ENCODE assay signal across 31 cellular contexts in genomic region chr22:36931446-36931845, GRCh38. TPM values are rescaled to one million over a fixed set of nuclear protein-coding genes. Genes with fewer than 3 reads are reported as not detected.
"Had no signal": no experiment of that assay in that cellular context is flagged by ENCODE, and none has a peak within 500 bp of the region (broad histone marks: within the 10 kb centered on the region; RNA-seq: fewer than 3 reads in every experiment).

No MANE protein-coding gene starts in this region.

- H3K4me3 Mint-ChIP-seq: activated CD4-positive, alpha-beta T cell treated with anti-CD3 and anti-CD28 coated beads for 36 hours; activated CD4-positive, alpha-beta T cell treated with anti-CD3 and anti-CD28 coated beads, Interleukin-2, amount 10 ng/mL, durations not matched to agents 7 days and 5 days; activated CD8-positive, alpha-beta T cell treated with anti-CD3 and anti-CD28 coated beads, Interleukin-2, amount 10 ng/mL, durations not matched to agents 7 days and 5 days; activated naive CD4-positive, alpha-beta T cell treated with anti-CD3 and anti-CD28 coated beads for 36 hours; activated T-cell treated with anti-CD3 and anti-CD28 coated beads, Interleukin-2, amount 50 U/mL, for 24 hours had no signal

- ATAC-seq: activated CD4-positive, alpha-beta T cell treated with anti-CD3 and anti-CD28 coated beads for 36 hours; activated CD8-positive, alpha-beta T cell treated with anti-CD3 and anti-CD28 coated beads, Interleukin-2, amount 10 ng/mL, durations not matched to agents 7 days and 5 days; activated naive CD4-positive, alpha-beta T cell treated with anti-CD3 and anti-CD28 coated beads, Interleukin-2, amount 50 U/mL, for 72 hours; body of pancreas; Panc1 had no signal

- H3K27me3 ChIP-seq: adrenal gland, body of pancreas, breast epithelium, MG63 had no signal

- H3K27me3 Mint-ChIP-seq: activated CD4-positive, alpha-beta T cell treated with anti-CD3 and anti-CD28 coated beads for 36 hours; activated CD4-positive, alpha-beta T cell treated with anti-CD3 and anti-CD28 coated beads, Interleukin-2, amount 10 ng/mL, durations not matched to agents 7 days and 5 days had no signal

- DNase-seq: activated CD4-positive, alpha-beta T cell treated with anti-CD3 and anti-CD28 coated beads for 36 hours; activated CD4-positive, alpha-beta T cell treated with anti-CD3 and anti-CD28 coated beads, Interleukin-2, amount 10 ng/mL, durations not matched to agents 7 days and 5 days; activated CD4-positive, alpha-beta T cell treated with anti-CD3 and anti-CD28 coated beads, Interleukin-2, amount 50 U/mL, for 48 hours; activated CD4-positive, CD25-positive, alpha-beta regulatory T cell; activated CD8-positive, alpha-beta T cell treated with anti-CD3 and anti-CD28 coated beads, Interleukin-2, amount 10 ng/mL, durations not matched to agents 7 days and 5 days; activated gamma-delta T cell treated with Interleukin-2 at 50 U/mL for 16 hours; activated naive CD4-positive, alpha-beta T cell treated with anti-CD3 and anti-CD28 coated beads for 36 hours; activated T-cell treated with anti-CD3 and anti-CD28 coated beads, Interleukin-2, amount 50 U/mL, for 24 hours; body of pancreas; Kasumi-1; MG63; NCI-H1048; NCI-H1105 treated with DMSO at 0.1 percent for 48 hours; NCI-H1436; NCI-H1694; NCI-H1930; NCI-H2081 treated with DMSO at 0.1 percent for 48 hours; NCI-H446; NCI-H524; NCI-H69; NCI-H82; SHP77; SJCRH30; T1000; WERI-Rb-1 had no signal

- H3K4me3 ChIP-seq: adrenal gland, body of pancreas, breast epithelium, MG63, SJCRH30, SK-N-MC had no signal

- H3K27ac ChIP-seq: adrenal gland, body of pancreas, breast epithelium, SJCRH30, SK-N-MC, WERI-Rb-1 had no signal

- H3K9me3 ChIP-seq: adrenal gland, body of pancreas, breast epithelium, MG63, SJCRH30 had no signal

- H3K4me1 ChIP-seq: adrenal gland, body of pancreas, breast epithelium, SJCRH30 had no signal

- H3K36me3 Mint-ChIP-seq: activated naive CD4-positive, alpha-beta T cell treated with anti-CD3 and anti-CD28 coated beads, Interleukin-2, amount 50 U/mL, for 72 hours had no signal

- H3K36me3 ChIP-seq: adrenal gland, breast epithelium, MG63, SJCRH30, WERI-Rb-1 had no signal

- H3K4me1 Mint-ChIP-seq: activated CD4-positive, alpha-beta T cell treated with anti-CD3 and anti-CD28 coated beads for 36 hours had no signal

- H3K27ac Mint-ChIP-seq: activated CD4-positive, alpha-beta T cell treated with anti-CD3 and anti-CD28 coated beads for 36 hours; activated CD4-positive, alpha-beta T cell treated with anti-CD3 and anti-CD28 coated beads, Interleukin-2, amount 10 ng/mL, durations not matched to agents 7 days and 5 days; activated CD8-positive, alpha-beta T cell treated with anti-CD3 and anti-CD28 coated beads, Interleukin-2, amount 10 ng/mL, durations not matched to agents 7 days and 5 days; activated naive CD4-positive, alpha-beta T cell treated with anti-CD3 and anti-CD28 coated beads for 36 hours; activated naive CD4-positive, alpha-beta T cell treated with anti-CD3 and anti-CD28 coated beads, Interleukin-2, amount 50 U/mL, for 72 hours; activated T-cell treated with anti-CD3 and anti-CD28 coated beads, Interleukin-2, amount 50 U/mL, for 24 hours had no signal

- H3K9me3 Mint-ChIP-seq: activated CD4-positive, alpha-beta T cell treated with anti-CD3 and anti-CD28 coated beads, Interleukin-2, amount 10 ng/mL, durations not matched to agents 7 days and 5 days; activated naive CD4-positive, alpha-beta T cell treated with anti-CD3 and anti-CD28 coated beads for 36 hours; activated naive CD4-positive, alpha-beta T cell treated with anti-CD3 and anti-CD28 coated beads, Interleukin-2, amount 50 U/mL, for 72 hours; activated T-cell treated with anti-CD3 and anti-CD28 coated beads, Interleukin-2, amount 50 U/mL, for 24 hours had no signal

RNA-seq across cellular contexts. Expression of gene CSF2RB, which starts 18.0 kb away (rescaled TPM):
- total RNA-seq: RPMI7951, SJCRH30 had no signal
